Comparison of ENCODE assay signal across 8 cellular contexts in the genomic region with DNA sequence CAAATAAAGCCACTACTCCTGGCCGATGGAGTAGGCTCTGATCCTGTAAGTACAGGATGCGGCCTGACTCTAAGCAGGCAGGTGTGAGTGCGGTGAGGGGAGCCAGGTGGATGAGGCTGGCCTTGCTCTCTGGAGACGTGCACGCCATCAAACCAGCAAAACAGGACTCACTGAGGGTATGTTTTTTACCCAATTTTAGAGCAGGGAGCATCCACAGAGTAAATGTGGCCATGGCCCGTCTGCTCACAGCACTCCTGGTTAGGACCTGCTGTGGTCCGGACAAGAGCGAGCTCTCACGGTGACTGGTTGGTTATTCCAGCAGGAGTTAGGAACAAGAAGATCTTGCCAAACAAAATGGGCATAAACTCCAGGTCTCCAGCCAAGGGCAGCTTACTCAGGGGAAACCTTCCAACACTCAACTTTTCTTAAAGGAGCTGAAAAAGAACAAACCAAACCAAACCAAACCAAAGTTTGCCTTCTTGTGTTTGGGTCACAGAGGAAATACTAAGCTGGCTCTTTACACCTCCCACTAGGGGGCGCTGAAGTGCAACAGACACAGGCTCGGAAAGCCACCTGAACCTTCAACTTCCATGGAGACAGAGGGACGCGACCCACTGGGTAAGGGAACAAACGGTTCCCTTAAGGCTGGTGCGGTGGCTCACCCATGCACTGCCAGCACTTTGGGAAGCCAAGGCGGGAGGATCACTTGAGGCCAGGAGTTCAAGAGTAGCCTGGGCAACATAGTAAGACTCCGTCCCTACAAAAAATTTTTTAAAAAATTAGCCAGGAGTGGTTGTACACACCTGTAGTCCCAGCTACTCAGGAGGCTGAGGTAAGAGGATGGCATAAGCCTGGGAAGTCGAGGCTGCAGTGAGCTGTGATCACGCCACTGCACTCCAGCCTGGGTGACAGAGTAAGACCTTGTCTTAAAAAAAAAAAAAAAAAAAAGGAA.
DNase-seq lines count a peak whose midpoint lies in the region; ATAC-seq and TF ChIP-seq lines count a peak whose summit lies in the region.

No MANE protein-coding gene starts in this region.

- peaks cover 44% of the 10 kb centered on the region for H3K4me1 Mint-ChIP-seq in nephron
- peaks cover 36 to 52% of the 10 kb centered on the region in 2 donors for H3K4me1 Mint-ChIP-seq in stimulated activated naive B cell treated with anti-CD40 and anti-IgM and Interleukin-4, amounts not matched to agents 10 μg/mL and 1 μg/mL and 100 μg/mL, for 72 hours

- H3K36me3 Mint-ChIP-seq in nephron (ENCODE audit: low read depth) = peaks cover 15% of the 10 kb centered on the region
- H3K36me3 Mint-ChIP-seq in stimulated activated naive B cell treated with anti-CD40 and anti-IgM and Interleukin-4, amounts not matched to agents 10 μg/mL and 1 μg/mL and 100 μg/mL, for 72 hours = peaks cover 18 to 21% of the 10 kb centered on the region in 2 donors

- peak; percentile 94 for DNase-seq in DMS 273 (lab: John Stamatoyannopoulos, UW; ENCODE audit: unreplicated experiment)
- peak; percentile 87 for DNase-seq in LHCN-M2 (ENCODE audit: low read depth)
- peak; percentile 69 for DNase-seq in Panc1 (ENCODE audit: low read depth, low spot score)
- DNase-seq in activated T-cell treated with anti-CD3 and anti-CD28 coated beads, Interleukin-2, amount 50 U/mL, for 48 hours = peak; percentile 89 to 92
- peak; percentile 66 to 89 for DNase-seq in fibroblast of lung (ENCODE audit: low read depth in 2 of 2)
- DNase-seq in stimulated activated naive B cell treated with anti-CD40 and anti-IgM and Interleukin-4, amounts not matched to agents 10 μg/mL and 1 μg/mL and 100 μg/mL, for 72 hours = peak; percentile 46

- H3K4me2 ChIP-seq in fibroblast of lung (ENCODE audit: extremely low read depth, insufficient read depth, low read length) = no peak overlapping the region

- no peaks in the 10 kb centered on the region for H3K9me3 Mint-ChIP-seq in nephron
- no peaks in the 10 kb centered on the region for H3K9me3 Mint-ChIP-seq in stimulated activated naive B cell treated with anti-CD40 and anti-IgM and Interleukin-4, amounts not matched to agents 10 μg/mL and 1 μg/mL and 100 μg/mL, for 72 hours

- CTCF ChIA-PET in Panc1 (lab: Charles Lee) = interaction anchor here (0.5 to 1.1 kb wide), 8 partner anchors 12 to 574 kb away, joined by 3 to 11 read pairs (median 6); no protein-coding TSS in a partner anchor

- ATAC-seq in Panc1 (peak; percentile 84), GM18517 (IDR thresholded peaks at IDR 0.05; ENCODE audit: unreplicated experiment) (no peak)
- ATAC-seq in stimulated activated naive B cell treated with anti-CD40 and anti-IgM and Interleukin-4, amounts not matched to agents 10 μg/mL and 1 μg/mL and 100 μg/mL, for 72 hours (replicated peaks) = no peak

- H3K9me3 ChIP-seq in Panc1 (ENCODE audit: control insufficient read depth, insufficient read depth, low read depth, low read length) = no peaks in the 10 kb centered on the region
- H3K9me3 ChIP-seq in fibroblast of lung (ENCODE audit: control insufficient read depth, insufficient read depth, low read depth, low read length) = no peaks in the 10 kb centered on the region

- in situ Hi-C loops in Panc1 (cut with HindIII; ENCODE audit: low pct_unique_long_range_greater_than_20kb, low sequenced_read_pairs) = no loop called here

- intact Hi-C loops in Panc1 (cut with micrococcal nuclease; ENCODE audit: unreplicated experiment) = loop anchor here (2.0 kb wide), 2 partner anchors 129 to 357 kb away; no protein-coding TSS in a partner anchor

- no peaks in the 10 kb centered on the region for H3K27me3 Mint-ChIP-seq in nephron (ENCODE audit: low read depth)
- no peaks in the 10 kb centered on the region for H3K27me3 Mint-ChIP-seq in stimulated activated naive B cell treated with anti-CD40 and anti-IgM and Interleukin-4, amounts not matched to agents 10 μg/mL and 1 μg/mL and 100 μg/mL, for 72 hours

- H3K4me1 ChIP-seq in Panc1 (ENCODE audit: control insufficient read depth, insufficient read depth, low read length) (peaks cover 19% of the 10 kb centered on the region), fibroblast of lung (ENCODE audit: control insufficient read depth, extremely low read depth, insufficient read depth, low read length) (peaks cover 5% of the 10 kb centered on the region)

- no peak overlapping the region for H3K9ac ChIP-seq in fibroblast of lung (ENCODE audit: insufficient read depth, low read length)

- H3K4me3 Mint-ChIP-seq in nephron = no peak overlapping the region
- H3K4me3 Mint-ChIP-seq in stimulated activated naive B cell treated with anti-CD40 and anti-IgM and Interleukin-4, amounts not matched to agents 10 μg/mL and 1 μg/mL and 100 μg/mL, for 72 hours = peak overlapping the region in 1 of 2 donors; percentile 5

- H4K20me1 ChIP-seq in fibroblast of lung (ENCODE audit: control insufficient read depth, extremely low read depth, insufficient read depth, low read length) = no peaks in the 10 kb centered on the region

- no peak overlapping the region for H3K4me3 ChIP-seq in Panc1 (ENCODE audit: low read depth in 2 of 2, low read length in 2 of 2)
- no peak overlapping the region for H3K4me3 ChIP-seq in fibroblast of lung (replicated peaks in 1 of 4; ENCODE audit: control extremely low read depth in 1 of 4, insufficient read depth in 1 of 4, low read depth in 3 of 4, low read length in 4 of 4)

- H3K27ac ChIP-seq in Panc1 (ENCODE audit: low read length) (no peak overlapping the region), fibroblast of lung (ENCODE audit: insufficient read depth, low read length) (no peak overlapping the region)

- H3K36me3 ChIP-seq in Panc1 (ENCODE audit: control insufficient read depth, insufficient read depth, low read length) (no peaks in the 10 kb centered on the region), fibroblast of lung (ENCODE audit: control insufficient read depth, insufficient read depth, low read length) (peaks cover 4% of the 10 kb centered on the region)

- POLR2A ChIA-PET in Panc1 (lab: Charles Lee) = interaction anchor here (0.7 kb wide), 1 partner anchor 373 kb away, joined by 6 read pairs; no protein-coding TSS in a partner anchor

- H3K27me3 ChIP-seq in Panc1 (ENCODE audit: control insufficient read depth, insufficient read depth, low read length) (no peaks in the 10 kb centered on the region), fibroblast of lung (ENCODE audit: control insufficient read depth, insufficient read depth, low read length) (no peaks in the 10 kb centered on the region)

- TF ChIP-seq CTCF in Panc1 (IDR thresholded peaks at IDR 0.05) (peak; percentile 93), fibroblast of lung (conservative IDR thresholded peaks at IDR 0.05 in 1 of 2, IDR thresholded peaks at IDR 0.05 in 1 of 2; ENCODE audit: low read depth in 1 of 2, low read length in 2 of 2) (peak; percentile 90 to 92), nephron (IDR thresholded peaks at IDR 0.05; ENCODE audit: unreplicated experiment in 3 of 3) (peak; percentile 79 to 85 (median 82))

- BruUV-seq in Panc1 (replicated peaks; lab: Mats Ljungman, UMichigan) = no TSS peak

- peak overlapping the region; percentile 10 to 80 (median 71) for H3K27ac Mint-ChIP-seq in nephron
- H3K27ac Mint-ChIP-seq in stimulated activated naive B cell treated with anti-CD40 and anti-IgM and Interleukin-4, amounts not matched to agents 10 μg/mL and 1 μg/mL and 100 μg/mL, for 72 hours = no peak overlapping the region

- H2AFZ ChIP-seq in fibroblast of lung (ENCODE audit: low read length) = no peak overlapping the region

- H3K79me2 ChIP-seq in fibroblast of lung (ENCODE audit: control insufficient read depth, insufficient read depth, low read length) = peaks cover 14% of the 10 kb centered on the region
